Comparison of ENCODE assay signal across 8 cellular contexts in the genomic region with DNA sequence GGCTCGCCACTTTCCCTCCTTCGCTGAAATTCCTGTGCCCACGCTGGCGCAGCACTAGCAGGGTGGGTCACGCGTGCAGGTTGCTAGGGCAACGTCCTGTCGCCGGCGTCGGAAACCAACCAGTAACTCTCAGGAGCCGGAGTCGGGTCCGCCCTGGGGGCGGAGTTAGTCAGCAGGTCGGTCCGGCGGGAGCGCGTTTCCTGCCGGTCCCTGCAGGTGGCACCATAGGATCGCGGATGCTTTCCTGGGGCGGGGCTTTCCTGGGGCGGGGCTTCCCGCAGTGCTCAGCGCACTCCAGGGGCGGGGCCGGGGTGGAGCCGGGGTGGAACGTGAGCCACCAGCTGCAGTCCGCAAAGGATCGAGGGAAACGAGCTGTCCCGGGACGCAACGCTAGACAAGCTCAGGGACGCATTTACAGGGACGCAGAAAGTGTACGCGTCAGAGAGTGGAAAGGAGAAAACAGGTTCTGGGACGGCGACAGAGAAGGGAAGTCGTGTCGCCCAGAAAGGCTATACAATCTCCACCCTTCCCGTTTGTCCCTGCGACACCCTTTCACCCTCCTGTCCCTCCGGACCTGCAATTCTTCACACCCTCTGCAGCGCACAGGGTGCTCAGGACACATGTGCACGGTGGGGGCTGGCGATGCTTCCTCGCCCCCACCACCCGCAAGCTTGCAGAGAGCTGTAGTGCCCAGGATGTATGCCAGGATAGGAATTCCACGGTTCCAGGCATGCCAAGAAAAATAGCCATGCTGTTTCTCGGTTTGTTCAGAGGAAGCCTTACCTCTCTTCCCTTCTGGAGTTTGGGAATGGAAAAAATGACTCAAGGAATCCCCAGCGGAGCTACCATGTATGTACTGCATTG. TPM values are rescaled to one million over a fixed set of nuclear protein-coding genes. Genes with fewer than 3 reads are reported as not detected.
DNase-seq lines count a peak whose midpoint lies in the region; ATAC-seq and TF ChIP-seq lines count a peak whose summit lies in the region.

No MANE protein-coding gene starts in this region.

- H3K36me3 ChIP-seq in liver (ENCODE audit: control insufficient read depth in 4 of 4, insufficient read depth in 3 of 4, low read depth in 1 of 4, low read length in 3 of 4): peaks cover 0 to 1% (median 0%) of the 10 kb centered on the region in 4 donors

- H3K9ac ChIP-seq in liver (ENCODE audit: low read depth in 1 of 2, low read length in 2 of 2): peak overlapping the region in 1 of 2 donors; percentile 57

- TF ChIP-seq RAD21 in liver (IDR thresholded peaks at IDR 0.05): peak; percentile 97 to 98

- H3K4me3 ChIP-seq in liver (ENCODE audit: low read depth in 1 of 3, low read length in 3 of 3): peak overlapping the region in 2 of 3 donors; percentile 55 to 79

- H3K4me1 Mint-ChIP-seq in CD14-positive monocyte: peaks cover 58% of the 10 kb centered on the region

- 1% methylated on average over 56 of the region's 56 CpGs for WGBS in liver

- no peaks in the 10 kb centered on the region for H3K9me3 ChIP-seq in liver (ENCODE audit: control insufficient read depth in 4 of 4, low read length in 3 of 4)

- H3K27me3 Mint-ChIP-seq in CD14-positive monocyte (ENCODE audit: low read depth in 3 of 3): peaks cover 7 to 10% (median 9%) of the 10 kb centered on the region in 3 donors

- H3K27ac ChIP-seq in liver (ENCODE audit: low read depth in 1 of 2, low read length in 2 of 2): peak overlapping the region; percentile 35 to 39

- H3K9me3 Mint-ChIP-seq in CD14-positive monocyte: peaks cover 0 to 2% (median 0%) of the 10 kb centered on the region in 7 donors

- H3K27me3 ChIP-seq in liver (ENCODE audit: control insufficient read depth in 4 of 4, insufficient read depth in 4 of 4, low read length in 3 of 4): no peaks in the 10 kb centered on the region

- H3K27ac Mint-ChIP-seq in CD14-positive monocyte: peak overlapping the region; percentile 90 to 97 (median 94)

- DNase-seq in CD14-positive monocyte (ENCODE audit: low spot score) (peak; percentile 97), NCI-H774 (lab: John Stamatoyannopoulos, UW) (peak; percentile 99), dermis blood vessel endothelial cell (peak; percentile 97)
- peak; percentile 96 to 98 for DNase-seq in activated CD4-positive, alpha-beta T cell treated with anti-CD3 and anti-CD28 coated beads, Interleukin-2, amount 50 U/mL, for 4 hours
- DNase-seq in stimulated activated CD4-positive, alpha-beta T cell treated with anti-CD3 and anti-CD28 coated beads, Interleukin-2, amount 100 ng/mL, for 48 hours: peak; percentile 99 to 100

- H3K4me3 Mint-ChIP-seq in CD14-positive monocyte: peak overlapping the region; percentile 87 to 97

- ATAC-seq in GM19438 (IDR thresholded peaks at IDR 0.05; ENCODE audit: low read depth, unreplicated experiment): peak; percentile 73
- peak; percentile 80 for ATAC-seq in HG03571 (IDR thresholded peaks at IDR 0.05; ENCODE audit: unreplicated experiment)

- H3K4me1 ChIP-seq in liver (ENCODE audit: control insufficient read depth in 4 of 4, insufficient read depth in 4 of 4, low read length in 3 of 4): peaks cover 10 to 35% (median 31%) of the 10 kb centered on the region in 4 donors

- intact Hi-C loops in CD14-positive monocyte (cut with micrococcal nuclease): loop anchor here (1.0 to 10.0 kb wide), 8 partner anchors 24 to 592 kb away; a partner anchor contains a TSS

- no peaks in the 10 kb centered on the region for H3K36me3 Mint-ChIP-seq in CD14-positive monocyte

- TF ChIP-seq CTCF in CD14-positive monocyte (IDR thresholded peaks at IDR 0.05) (peak; percentile 68), liver (IDR thresholded peaks at IDR 0.05; ENCODE audit: low read depth, low read length, missing input control) (peak; percentile 97)

TF ChIP-seq in liver, 16 proteins besides CTCF, POLR2A, EP300 and RAD21:
- TF ChIP-seq FOXA1 (IDR thresholded peaks at IDR 0.05) (no peak), TAF1 (conservative IDR thresholded peaks at IDR 0.05) (no peak), YY1 (IDR thresholded peaks at IDR 0.05) (no peak), JUND (IDR thresholded peaks at IDR 0.05) (peak in 1 of 2 donors; percentile 64), NR2F2 (IDR thresholded peaks at IDR 0.05) (no peak), SP1 (IDR thresholded peaks at IDR 0.05) (peak; percentile 61), GABPA (IDR thresholded peaks at IDR 0.05 in 1 of 2, conservative IDR thresholded peaks at IDR 0.05 in 1 of 2) (no peak), HNF4A (conservative IDR thresholded peaks at IDR 0.05) (peak in 1 of 2 donors; percentile 14), EGR1 (IDR thresholded peaks at IDR 0.05; ENCODE audit: low read depth in 2 of 2) (no peak), FOXA2 (IDR thresholded peaks at IDR 0.05) (no peak), HNF4G (IDR thresholded peaks at IDR 0.05) (no peak), RXRA (IDR thresholded peaks at IDR 0.05) (peak in 1 of 2 donors; percentile 26)
- TF ChIP-seq, protein P1, sequence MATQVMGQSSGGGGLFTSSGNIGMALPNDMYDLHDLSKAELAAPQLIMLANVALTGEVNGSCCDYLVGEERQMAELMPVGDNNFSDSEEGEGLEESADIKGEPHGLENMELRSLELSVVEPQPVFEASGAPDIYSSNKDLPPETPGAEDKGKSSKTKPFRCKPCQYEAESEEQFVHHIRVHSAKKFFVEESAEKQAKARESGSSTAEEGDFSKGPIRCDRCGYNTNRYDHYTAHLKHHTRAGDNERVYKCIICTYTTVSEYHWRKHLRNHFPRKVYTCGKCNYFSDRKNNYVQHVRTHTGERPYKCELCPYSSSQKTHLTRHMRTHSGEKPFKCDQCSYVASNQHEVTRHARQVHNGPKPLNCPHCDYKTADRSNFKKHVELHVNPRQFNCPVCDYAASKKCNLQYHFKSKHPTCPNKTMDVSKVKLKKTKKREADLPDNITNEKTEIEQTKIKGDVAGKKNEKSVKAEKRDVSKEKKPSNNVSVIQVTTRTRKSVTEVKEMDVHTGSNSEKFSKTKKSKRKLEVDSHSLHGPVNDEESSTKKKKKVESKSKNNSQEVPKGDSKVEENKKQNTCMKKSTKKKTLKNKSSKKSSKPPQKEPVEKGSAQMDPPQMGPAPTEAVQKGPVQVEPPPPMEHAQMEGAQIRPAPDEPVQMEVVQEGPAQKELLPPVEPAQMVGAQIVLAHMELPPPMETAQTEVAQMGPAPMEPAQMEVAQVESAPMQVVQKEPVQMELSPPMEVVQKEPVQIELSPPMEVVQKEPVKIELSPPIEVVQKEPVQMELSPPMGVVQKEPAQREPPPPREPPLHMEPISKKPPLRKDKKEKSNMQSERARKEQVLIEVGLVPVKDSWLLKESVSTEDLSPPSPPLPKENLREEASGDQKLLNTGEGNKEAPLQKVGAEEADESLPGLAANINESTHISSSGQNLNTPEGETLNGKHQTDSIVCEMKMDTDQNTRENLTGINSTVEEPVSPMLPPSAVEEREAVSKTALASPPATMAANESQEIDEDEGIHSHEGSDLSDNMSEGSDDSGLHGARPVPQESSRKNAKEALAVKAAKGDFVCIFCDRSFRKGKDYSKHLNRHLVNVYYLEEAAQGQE (IDR thresholded peaks at IDR 0.05): peak; percentile 46
- TF ChIP-seq, protein P2, sequence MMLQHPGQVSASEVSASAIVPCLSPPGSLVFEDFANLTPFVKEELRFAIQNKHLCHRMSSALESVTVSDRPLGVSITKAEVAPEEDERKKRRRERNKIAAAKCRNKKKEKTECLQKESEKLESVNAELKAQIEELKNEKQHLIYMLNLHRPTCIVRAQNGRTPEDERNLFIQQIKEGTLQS (IDR thresholded peaks at IDR 0.05): no peak
- TF ChIP-seq, protein P3, sequence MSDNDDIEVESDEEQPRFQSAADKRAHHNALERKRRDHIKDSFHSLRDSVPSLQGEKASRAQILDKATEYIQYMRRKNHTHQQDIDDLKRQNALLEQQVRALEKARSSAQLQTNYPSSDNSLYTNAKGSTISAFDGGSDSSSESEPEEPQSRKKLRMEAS (IDR thresholded peaks at IDR 0.05): no peak
- TF ChIP-seq, protein P4, sequence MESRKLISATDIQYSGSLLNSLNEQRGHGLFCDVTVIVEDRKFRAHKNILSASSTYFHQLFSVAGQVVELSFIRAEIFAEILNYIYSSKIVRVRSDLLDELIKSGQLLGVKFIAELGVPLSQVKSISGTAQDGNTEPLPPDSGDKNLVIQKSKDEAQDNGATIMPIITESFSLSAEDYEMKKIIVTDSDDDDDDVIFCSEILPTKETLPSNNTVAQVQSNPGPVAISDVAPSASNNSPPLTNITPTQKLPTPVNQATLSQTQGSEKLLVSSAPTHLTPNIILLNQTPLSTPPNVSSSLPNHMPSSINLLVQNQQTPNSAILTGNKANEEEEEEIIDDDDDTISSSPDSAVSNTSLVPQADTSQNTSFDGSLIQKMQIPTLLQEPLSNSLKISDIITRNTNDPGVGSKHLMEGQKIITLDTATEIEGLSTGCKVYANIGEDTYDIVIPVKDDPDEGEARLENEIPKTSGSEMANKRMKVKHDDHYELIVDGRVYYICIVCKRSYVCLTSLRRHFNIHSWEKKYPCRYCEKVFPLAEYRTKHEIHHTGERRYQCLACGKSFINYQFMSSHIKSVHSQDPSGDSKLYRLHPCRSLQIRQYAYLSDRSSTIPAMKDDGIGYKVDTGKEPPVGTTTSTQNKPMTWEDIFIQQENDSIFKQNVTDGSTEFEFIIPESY (IDR thresholded peaks at IDR 0.05): no peak

RNA-seq across cellular contexts. Expression of a gene that starts 12.3 kb away (rescaled TPM):
- polyA plus RNA-seq in CD14-positive monocyte (10 to 100 TPM in 1 of 2 donors, 1 to 10 TPM in 1; 6.9 to 12.2 TPM), liver (10 to 100 TPM; 22.4 to 38.1 TPM)
- total RNA-seq in dermis blood vessel endothelial cell (3.8 and 6.5 TPM in 2 replicates), liver (10 to 100 TPM in 1 of 2 donors, 1 to 10 TPM in 1; 2.6 to 13.3 TPM)

RNA-seq across cellular contexts. Expression of a gene that starts 22.9 kb away (rescaled TPM):
- polyA plus RNA-seq in CD14-positive monocyte (1 to 10 TPM; 2.8 to 7.1 TPM), liver (10 to 100 TPM; 14.3 to 77.7 TPM)
- total RNA-seq in dermis blood vessel endothelial cell (95.1 and 209 TPM in 2 replicates), liver (10 to 100 TPM; 37.5 to 79.5 TPM)

RNA-seq across cellular contexts. Expression of a gene that starts 54.4 kb away (rescaled TPM):
- polyA plus RNA-seq in CD14-positive monocyte (10 to 100 TPM; 86.1 to 94.4 TPM), liver (10 to 100 TPM; 52.7 to 96.8 TPM)
- total RNA-seq in dermis blood vessel endothelial cell (48.0 and 76.6 TPM in 2 replicates), liver (100 to 1,000 TPM in 1 of 2 donors, 10 to 100 TPM in 1; 44.6 to 120 TPM)

Comparison
In these comparisons a context has a peak if more than half of its experiments do, and no peak if none do; other contexts are left out.
1. Peak in every context shown above with its lines: DNase-seq, ATAC-seq, H3K4me3 ChIP-seq and H3K27ac ChIP-seq.